Comparison of ENCODE assay signal across 8 cellular contexts in the genomic region with DNA sequence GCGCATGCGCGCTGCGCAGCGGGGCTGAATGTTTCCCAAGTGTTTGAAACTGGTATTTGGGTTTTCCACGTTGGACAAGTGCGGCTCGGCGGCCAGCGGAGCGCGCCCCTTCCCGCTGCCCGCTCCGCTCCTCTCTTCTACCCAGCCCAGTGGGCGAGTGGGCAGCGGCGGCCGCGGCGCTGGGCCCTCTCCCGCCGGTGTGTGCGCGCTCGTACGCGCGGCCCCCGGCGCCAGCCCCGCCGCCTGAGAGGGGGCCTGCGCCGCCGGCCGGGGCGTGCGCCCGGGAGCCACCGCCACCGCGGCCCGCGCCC. TPM values are rescaled to one million over a fixed set of nuclear protein-coding genes. Genes with fewer than 3 reads are reported as not detected.
DNase-seq lines count a peak whose midpoint lies in the region; ATAC-seq and TF ChIP-seq lines count a peak whose summit lies in the region.

A gene with protein sequence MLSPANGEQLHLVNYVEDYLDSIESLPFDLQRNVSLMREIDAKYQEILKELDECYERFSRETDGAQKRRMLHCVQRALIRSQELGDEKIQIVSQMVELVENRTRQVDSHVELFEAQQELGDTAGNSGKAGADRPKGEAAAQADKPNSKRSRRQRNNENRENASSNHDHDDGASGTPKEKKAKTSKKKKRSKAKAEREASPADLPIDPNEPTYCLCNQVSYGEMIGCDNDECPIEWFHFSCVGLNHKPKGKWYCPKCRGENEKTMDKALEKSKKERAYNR (plus strand): TSS at position 59 of the 311 bp plus-strand sequence. CDS start 450 bp downstream, outside the sequence.

- 2% methylated on average over 11 of the region's 45 CpGs; no CpG with 5 or more reads in 1 of the 2 donors for WGBS in lower leg skin, 2 donors

- H3K4me3 Mint-ChIP-seq in activated T-cell treated with anti-CD3 and anti-CD28 coated beads, Interleukin-2, amount 50 U/mL, for 4 hours, result peak within 1 kb of the TSS; percentile 99

- peaks cover 29% of the 10 kb centered on the region for H3K4me1 Mint-ChIP-seq in activated T-cell treated with anti-CD3 and anti-CD28 coated beads, Interleukin-2, amount 50 U/mL, for 4 hours (ENCODE audit: low read depth)

- H3K4me3 ChIP-seq in ascending aorta, result peak within 1 kb of the TSS; percentile 71 to 90
- H3K4me3 ChIP-seq in lower leg skin (ENCODE audit: low read depth, poor library complexity, severe bottlenecking), result peak within 1 kb of the TSS; percentile 90
- H3K4me3 ChIP-seq in tibial artery, result peak within 1 kb of the TSS; percentile 92 to 98

- H3K9me3 ChIP-seq in ascending aorta, result no peaks in the 10 kb centered on the region
- H3K9me3 ChIP-seq in tibial artery, result no peaks in the 10 kb centered on the region

- TF ChIP-seq POLR2A in lower leg skin (IDR thresholded peaks at IDR 0.05), result no peak

- H3K27ac ChIP-seq in ascending aorta (peak within 1 kb of the TSS; percentile 98 to 100), tibial artery (peak within 1 kb of the TSS; percentile 99)

- peaks cover 4 to 20% of the 10 kb centered on the region in 2 donors for H3K4me1 ChIP-seq in ascending aorta
- peaks cover 0 to 30% (median 27%) of the 10 kb centered on the region in 4 donors for H3K4me1 ChIP-seq in tibial artery

- H3K36me3 Mint-ChIP-seq in activated T-cell treated with anti-CD3 and anti-CD28 coated beads, Interleukin-2, amount 50 U/mL, for 4 hours (ENCODE audit: insufficient read depth), result no peaks in the 10 kb centered on the region

- intact Hi-C loops in ascending aorta (cut with DNase I) (loop anchor here (2.0 to 10.0 kb wide), 8 partner anchors 99 to 659 kb away; a partner anchor contains a TSS), lower leg skin (cut with DNase I; ENCODE audit: low total_unique reads) (no loop called here), tibial artery (cut with DNase I; ENCODE audit: low total_unique reads) (loop anchor here (10.0 kb wide), 2 partner anchors 161 to 499 kb away; no protein-coding TSS in a partner anchor), head of caudate nucleus (cut with DNase I) (loop anchor here (5.0 to 10.0 kb wide), 3 partner anchors 96 to 204 kb away; a partner anchor contains a TSS)

- peak in 1 of 3 experiments; percentile 7 for TF ChIP-seq CTCF in ascending aorta (IDR thresholded peaks at IDR 0.05)
- no peak for TF ChIP-seq CTCF in lower leg skin (IDR thresholded peaks at IDR 0.05)
- no peak for TF ChIP-seq CTCF in tibial artery (IDR thresholded peaks at IDR 0.05)

- no peaks in the 10 kb centered on the region for H3K9me3 Mint-ChIP-seq in activated T-cell treated with anti-CD3 and anti-CD28 coated beads, Interleukin-2, amount 50 U/mL, for 4 hours

- no peaks in the 10 kb centered on the region for H3K27me3 ChIP-seq in ascending aorta
- H3K27me3 ChIP-seq in tibial artery, result no peaks in the 10 kb centered on the region

- H3K36me3 ChIP-seq in ascending aorta, result no peaks in the 10 kb centered on the region
- H3K36me3 ChIP-seq in tibial artery, result no peaks in the 10 kb centered on the region

- no peak for DNase-seq in activated T-cell treated with anti-CD3 and anti-CD28 coated beads, Interleukin-2, amount 50 U/mL, for 4 hours
- no peak for DNase-seq in activated T-cell treated with anti-CD3 and anti-CD28 coated beads, Interleukin-2, amount 50 U/mL, for 1 hour
- DNase-seq in ascending aorta (ENCODE audit: low spot score in 2 of 2), result no peak
- no peak for DNase-seq in lower leg skin (ENCODE audit: low spot score in 2 of 2)
- no peak for DNase-seq in tibial artery
- DNase-seq in NCI-H526 treated with DMSO at 0.1 percent for 48 hours (lab: John Stamatoyannopoulos, UW), result no peak
- DNase-seq in head of caudate nucleus, result no peak
- DNase-seq in LoVo (ENCODE audit: low spot score), result no peak

- ATAC-seq in activated T-cell treated with anti-CD3 and anti-CD28 coated beads, Interleukin-2, amount 50 U/mL, for 4 hours, result no peak

- no peaks in the 10 kb centered on the region for H3K27me3 Mint-ChIP-seq in activated T-cell treated with anti-CD3 and anti-CD28 coated beads, Interleukin-2, amount 50 U/mL, for 4 hours (ENCODE audit: low read depth)

RNA-seq across cellular contexts. Expression of the gene that starts here (rescaled TPM):
- 10 to 100 TPM; 16.9 to 17.7 (median 17.5) TPM for total RNA-seq in activated T-cell treated with anti-CD3 and anti-CD28 coated beads, Interleukin-2, amount 50 U/mL, for 4 hours
- total RNA-seq in ascending aorta, result 12.0 TPM
- 10 to 100 TPM; 10.6 to 26.1 (median 13.7) TPM for total RNA-seq in lower leg skin
